17 cellular contexts compared by ENCODE assay signal in the genomic region with DNA sequence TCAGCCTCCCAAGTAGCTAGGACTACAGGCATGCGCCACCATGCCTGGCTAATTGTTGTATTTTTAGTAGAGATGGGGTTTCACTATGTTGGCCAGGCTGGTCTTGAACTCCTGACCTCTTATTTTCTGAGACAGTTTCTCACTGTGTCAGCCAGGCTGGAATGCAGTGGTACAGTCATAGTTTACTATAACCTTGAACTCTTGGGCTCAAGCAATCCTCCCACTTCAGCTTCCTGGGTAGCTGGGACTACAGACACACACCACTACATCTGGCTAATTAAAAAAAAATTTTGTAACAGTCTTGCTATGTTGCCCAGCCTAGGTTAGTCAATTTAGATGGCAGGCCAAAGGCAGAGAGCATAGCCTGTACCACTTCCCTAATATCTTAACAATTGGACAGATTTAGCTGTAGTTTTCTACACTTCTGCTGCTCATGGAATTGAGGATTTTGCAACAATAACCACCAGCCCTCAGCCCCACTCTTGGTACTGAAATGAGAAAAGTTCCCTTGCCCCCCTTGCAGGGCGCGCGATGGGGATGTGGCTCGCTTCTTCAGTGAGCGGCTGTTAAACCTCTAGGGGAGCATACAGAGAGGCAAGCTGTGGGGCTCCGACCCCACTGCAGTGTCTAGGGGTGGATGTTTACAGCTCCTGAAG. TPM values are rescaled to one million over a fixed set of nuclear protein-coding genes. Genes with fewer than 3 reads are reported as not detected.
DNase-seq lines count a peak whose midpoint lies in the region; ATAC-seq and TF ChIP-seq lines count a peak whose summit lies in the region.
"Had no signal": no experiment of that assay in that cellular context is flagged by ENCODE, and none has a peak within 500 bp of the region (broad histone marks: within the 10 kb centered on the region; RNA-seq: fewer than 3 reads in every experiment).

No MANE protein-coding gene starts in this region.

- no peaks in the 10 kb centered on the region for H3K27me3 ChIP-seq in heart right ventricle
- H3K27me3 ChIP-seq: esophagus squamous epithelium, thyroid gland had no signal

- POLR2A ChIA-PET in RWPE1 (lab: Yijun Ruan, JAX; ENCODE audit: low non-redundant PET) = no interaction called here

- WGBS in heart right ventricle, 2 donors = 97% methylated on average over 7 of the region's 7 CpGs

- no peak for TF ChIP-seq CTCF in astrocyte of the spinal cord (IDR thresholded peaks at IDR 0.05; ENCODE audit: low read depth, low read length)
- TF ChIP-seq CTCF in RWPE1 (conservative IDR thresholded peaks at IDR 0.05; ENCODE audit: low read depth) = no peak
- TF ChIP-seq CTCF in heart right ventricle (IDR thresholded peaks at IDR 0.05) = no peak

- no peaks in the 10 kb centered on the region for H3K27me3 Mint-ChIP-seq in activated CD4-positive, alpha-beta T cell treated with anti-CD3 and anti-CD28 coated beads, Interleukin-2, amount 10 ng/mL, durations not matched to agents 24 days and 14 days
- H3K27me3 Mint-ChIP-seq: activated naive CD4-positive, alpha-beta T cell treated with anti-CD3 and anti-CD28 coated beads, Interleukin-2, amount 50 U/mL, for 24 hours had no signal

- H3K36me3 Mint-ChIP-seq in activated CD4-positive, alpha-beta T cell treated with anti-CD3 and anti-CD28 coated beads, Interleukin-2, amount 10 ng/mL, durations not matched to agents 24 days and 14 days (ENCODE audit: low read depth) = no peaks in the 10 kb centered on the region
- no peaks in the 10 kb centered on the region for H3K36me3 Mint-ChIP-seq in stimulated activated effector memory CD8-positive, alpha-beta T cell treated with anti-CD3 and anti-CD28 coated beads, Interleukin-12 subunit alpha, Interleukin-12 subunit beta, amount 100 ng/mL, for 72 hours
- H3K36me3 Mint-ChIP-seq: activated CD8-positive, alpha-beta memory T cell treated with anti-CD3 and anti-CD28 coated beads, Interleukin-2, amount 10 ng/mL, durations not matched to agents 7 days and 5 days; activated naive CD4-positive, alpha-beta T cell treated with anti-CD3 and anti-CD28 coated beads, Interleukin-2, amount 50 U/mL, for 24 hours; CD4-positive, alpha-beta memory T cell; IgD-negative memory B cell had no signal

- peaks cover 3% of the 10 kb centered on the region for H3K9me3 Mint-ChIP-seq in activated CD4-positive, alpha-beta T cell treated with anti-CD3 and anti-CD28 coated beads, Interleukin-2, amount 10 ng/mL, durations not matched to agents 24 days and 14 days
- no peaks in the 10 kb centered on the region for H3K9me3 Mint-ChIP-seq in stimulated activated effector memory CD8-positive, alpha-beta T cell treated with anti-CD3 and anti-CD28 coated beads, Interleukin-12 subunit alpha, Interleukin-12 subunit beta, amount 100 ng/mL, for 72 hours
- H3K9me3 Mint-ChIP-seq: activated naive CD4-positive, alpha-beta T cell treated with anti-CD3 and anti-CD28 coated beads, Interleukin-2, amount 50 U/mL, for 24 hours; CD4-positive, alpha-beta memory T cell; HFFc6; IgD-negative memory B cell had no signal

- peak; percentile 20 for ATAC-seq in stimulated activated effector memory CD8-positive, alpha-beta T cell treated with anti-CD3 and anti-CD28 coated beads, Interleukin-12 subunit alpha, Interleukin-12 subunit beta, amount 100 ng/mL, for 72 hours
- no peak for ATAC-seq in heart right ventricle
- ATAC-seq: activated CD8-positive, alpha-beta memory T cell treated with anti-CD3 and anti-CD28 coated beads, Interleukin-2, amount 10 ng/mL, durations not matched to agents 7 days and 5 days; left lobe of liver; sciatic nerve had no signal

- no peak overlapping the region for H3K4me3 Mint-ChIP-seq in activated CD4-positive, alpha-beta T cell treated with anti-CD3 and anti-CD28 coated beads, Interleukin-2, amount 10 ng/mL, durations not matched to agents 24 days and 14 days
- H3K4me3 Mint-ChIP-seq in stimulated activated effector memory CD8-positive, alpha-beta T cell treated with anti-CD3 and anti-CD28 coated beads, Interleukin-12 subunit alpha, Interleukin-12 subunit beta, amount 100 ng/mL, for 72 hours = no peak overlapping the region
- H3K4me3 Mint-ChIP-seq: activated CD8-positive, alpha-beta memory T cell treated with anti-CD3 and anti-CD28 coated beads, Interleukin-2, amount 10 ng/mL, durations not matched to agents 7 days and 5 days; activated naive CD4-positive, alpha-beta T cell treated with anti-CD3 and anti-CD28 coated beads, Interleukin-2, amount 50 U/mL, for 24 hours; CD4-positive, alpha-beta memory T cell; HFFc6; IgD-negative memory B cell had no signal

- CTCF ChIA-PET in RWPE1 (lab: Yijun Ruan, JAX) = no interaction called here

- H3K27ac Mint-ChIP-seq in activated CD4-positive, alpha-beta T cell treated with anti-CD3 and anti-CD28 coated beads, Interleukin-2, amount 10 ng/mL, durations not matched to agents 24 days and 14 days = peak overlapping the region; percentile 18
- no peak overlapping the region for H3K27ac Mint-ChIP-seq in stimulated activated effector memory CD8-positive, alpha-beta T cell treated with anti-CD3 and anti-CD28 coated beads, Interleukin-12 subunit alpha, Interleukin-12 subunit beta, amount 100 ng/mL, for 72 hours
- H3K27ac Mint-ChIP-seq: activated CD8-positive, alpha-beta memory T cell treated with anti-CD3 and anti-CD28 coated beads, Interleukin-2, amount 10 ng/mL, durations not matched to agents 7 days and 5 days; activated naive CD4-positive, alpha-beta T cell treated with anti-CD3 and anti-CD28 coated beads, Interleukin-2, amount 50 U/mL, for 24 hours; HFFc6; IgD-negative memory B cell had no signal

- peaks cover 19% of the 10 kb centered on the region for H3K4me1 Mint-ChIP-seq in activated CD4-positive, alpha-beta T cell treated with anti-CD3 and anti-CD28 coated beads, Interleukin-2, amount 10 ng/mL, durations not matched to agents 24 days and 14 days
- H3K4me1 Mint-ChIP-seq in stimulated activated effector memory CD8-positive, alpha-beta T cell treated with anti-CD3 and anti-CD28 coated beads, Interleukin-12 subunit alpha, Interleukin-12 subunit beta, amount 100 ng/mL, for 72 hours = peaks cover 7% of the 10 kb centered on the region
- H3K4me1 Mint-ChIP-seq: IgD-negative memory B cell had no signal

- H3K27ac ChIP-seq in RWPE1 = no peak overlapping the region
- H3K27ac ChIP-seq in heart right ventricle = no peak overlapping the region
- H3K27ac ChIP-seq: esophagus squamous epithelium, thyroid gland had no signal

- in situ Hi-C loops in astrocyte of the spinal cord (cut with HindIII; ENCODE audit: low sequenced_read_pairs) = no loop called here

- peaks cover 12 to 47% (median 26%) of the 10 kb centered on the region in 9 donors for H3K4me1 ChIP-seq in heart right ventricle

- DNase-seq in activated CD4-positive, alpha-beta T cell treated with anti-CD3 and anti-CD28 coated beads, Interleukin-2, amount 10 ng/mL, durations not matched to agents 24 days and 14 days = no peak
- DNase-seq in activated CD4-positive, alpha-beta T cell treated with anti-CD3 and anti-CD28 coated beads, Interleukin-2, amount 50 U/mL, for 48 hours = no peak
- DNase-seq in NCI-H226 (peak; percentile 40), astrocyte of the spinal cord (ENCODE audit: low read depth, low spot score) (peak; percentile 36), RWPE1 (ENCODE audit: low spot score) (no peak), heart right ventricle (no peak), NCI-H345 (lab: John Stamatoyannopoulos, UW) (no peak)
- DNase-seq in stimulated activated effector memory CD8-positive, alpha-beta T cell treated with anti-CD3 and anti-CD28 coated beads, Interleukin-12 subunit alpha, Interleukin-12 subunit beta, amount 100 ng/mL, for 72 hours (ENCODE audit: low spot score in 2 of 2) = no peak
- DNase-seq: activated CD8-positive, alpha-beta memory T cell treated with anti-CD3 and anti-CD28 coated beads, Interleukin-2, amount 10 ng/mL, durations not matched to agents 7 days and 5 days; CD4-positive, alpha-beta memory T cell; esophagus squamous epithelium; HFFc6; thyroid gland had no signal

- intact Hi-C loops in activated CD4-positive, alpha-beta T cell treated with anti-CD3 and anti-CD28 coated beads, Interleukin-2, amount 10 ng/mL, durations not matched to agents 24 days and 14 days (cut with micrococcal nuclease) = loop anchor here (1.0 to 5.0 kb wide), 7 partner anchors 21 to 302 kb away; a partner anchor contains a TSS
- intact Hi-C loops in heart right ventricle (cut with DNase I) = no loop called here

- H3K4me3 ChIP-seq in astrocyte of the spinal cord (ENCODE audit: low read depth, low read length) (no peak overlapping the region), heart right ventricle (no peak overlapping the region)
- H3K4me3 ChIP-seq: thyroid gland had no signal

- H3K9me3 ChIP-seq in heart right ventricle = no peaks in the 10 kb centered on the region
- H3K9me3 ChIP-seq: esophagus squamous epithelium, thyroid gland had no signal

- H3K36me3 ChIP-seq in heart right ventricle = no peaks in the 10 kb centered on the region
- H3K36me3 ChIP-seq: esophagus squamous epithelium, thyroid gland had no signal

RNA-seq across cellular contexts. Expression of a gene that starts 35.0 kb away (rescaled TPM):
- total RNA-seq in activated CD4-positive, alpha-beta T cell treated with anti-CD3 and anti-CD28 coated beads, Interleukin-2, amount 10 ng/mL, durations not matched to agents 24 days and 14 days = 35.4 and 35.6 TPM in 2 replicates
- total RNA-seq in heart right ventricle = 100 to 1,000 TPM in 8 of 10 donors, 10 to 100 TPM in 2; 76.8 to 318 (median 178) TPM
- polyA plus RNA-seq in heart right ventricle = 10 to 100 TPM; 21.2 to 84.4 TPM
- polyA plus RNA-seq: IgD-negative memory B cell had no signal

Comparison
In these comparisons a context has a peak if more than half of its experiments do, and no peak if none do; other contexts are left out.
1. DNase-seq: peak in NCI-H226 (single experiment) and astrocyte of the spinal cord (single experiment); none in activated CD4-positive, alpha-beta T cell treated with anti-CD3 and anti-CD28 coated beads, Interleukin-2, amount 10 ng/mL, durations not matched to agents 24 days and 14 days (single experiment), activated CD4-positive, alpha-beta T cell treated with anti-CD3 and anti-CD28 coated beads, Interleukin-2, amount 50 U/mL, for 48 hours (0 of 2), stimulated activated effector memory CD8-positive, alpha-beta T cell treated with anti-CD3 and anti-CD28 coated beads, Interleukin-12 subunit alpha, Interleukin-12 subunit beta, amount 100 ng/mL, for 72 hours (0 of 2), RWPE1 (single experiment), heart right ventricle (0 of 2) and NCI-H345 (single experiment).